1 cellular context compared by ENCODE assay signal in genomic region chr10:22003111-22003963, GRCh38.
TF ChIP-seq lines count a peak whose summit lies in the region.

Gene DNAJC1, minus strand, starts transcription at chr10:22003730. Its CDS starts 296 bp downstream, at chr10:22003434.

TF ChIP-seq in K562, 482 proteins besides CTCF, POLR2A, EP300 and RAD21 (continued from another document and continues in another):
- TF ChIP-seq MGA (IDR thresholded peaks at IDR 0.05) (no peak), E2F6 (IDR thresholded peaks at IDR 0.05; ENCODE audit: borderline replicate concordance in 1 of 2, extremely low read depth in 1 of 2, insufficient read depth in 1 of 2, insufficient read length in 1 of 2, low read depth in 1 of 2, low read length in 1 of 2, poor library complexity in 1 of 2, severe bottlenecking in 1 of 2) (peak; percentile 68 to 89), ZNF263 (CRISPR knock-in tag; IDR thresholded peaks at IDR 0.05; ENCODE audit: borderline replicate concordance) (no peak), MYNN (IDR thresholded peaks at IDR 0.05) (peak; percentile 56; the same call in 1 of the 2 replicates), MYNN (CRISPR knock-in tag; IDR thresholded peaks at IDR 0.05) (no peak), ZNF197 (CRISPR knock-in tag; IDR thresholded peaks at IDR 0.05; ENCODE audit: low read depth) (no peak), HMGXB4 (CRISPR knock-in tag; IDR thresholded peaks at IDR 0.05) (peak; percentile 86; the same call in 1 of the 2 replicates), TBL1XR1 (IDR thresholded peaks at IDR 0.05; ENCODE audit: low read length in 2 of 2) (no peak), EGR1 (conservative IDR thresholded peaks at IDR 0.05) (peak; percentile 52; the same call in 1 of the 2 replicates), ZNF140 (CRISPR knock-in tag; IDR thresholded peaks at IDR 0.05) (no peak), ERF (CRISPR knock-in tag; IDR thresholded peaks at IDR 0.05) (no peak), EWSR1 (IDR thresholded peaks at IDR 0.05; ENCODE audit: borderline replicate concordance, low read depth, partially characterized antibody) (no peak), U2AF2 (optimal IDR thresholded peaks at IDR 0.05; ENCODE audit: low read depth, low read length) (no peak), ZNF408 (CRISPR knock-in tag; IDR thresholded peaks at IDR 0.05; ENCODE audit: low read depth) (no peak), RBM34 (IDR thresholded peaks at IDR 0.05; ENCODE audit: borderline replicate concordance, insufficient read depth, low read length) (no peak), PHF8 (IDR thresholded peaks at IDR 0.05; ENCODE audit: borderline replicate concordance, low read length) (peak; percentile 85; the same call in 1 of the 2 replicates), ZNF3 (CRISPR knock-in tag; IDR thresholded peaks at IDR 0.05) (no peak), GABPB2 (CRISPR knock-in tag; conservative IDR thresholded peaks at IDR 0.05) (no peak), TCF7 (IDR thresholded peaks at IDR 0.05; ENCODE audit: borderline replicate concordance) (no peak), ZNF354B (CRISPR knock-in tag; IDR thresholded peaks at IDR 0.05) (no peak), TEAD1 (CRISPR knock-in tag; IDR thresholded peaks at IDR 0.05) (0 out of 4 replicates have a peak, but pooled peaks of 1 of the 2 experiments have one; percentile 49), KLF10 (CRISPR knock-in tag; IDR thresholded peaks at IDR 0.05) (no peak), SMARCA4 (IDR thresholded peaks at IDR 0.05) (0 out of 2 replicates have a peak, but pooled peaks have one; percentile 43), RBM22 (IDR thresholded peaks at IDR 0.05; ENCODE audit: low read depth, low read length, poor library complexity, severe bottlenecking) (peak; percentile 88), GATAD2A (IDR thresholded peaks at IDR 0.05) (no peak), RAD51 (IDR thresholded peaks at IDR 0.05; ENCODE audit: borderline replicate concordance, low read depth) (peak; percentile 48; the same call in 1 of the 2 replicates), SMARCE1 (IDR thresholded peaks at IDR 0.05) (peak; percentile 53), HNRNPL (IDR thresholded peaks at IDR 0.05; ENCODE audit: low read depth, low read length) (peak; percentile 88), FOXP1 (CRISPR knock-in tag; IDR thresholded peaks at IDR 0.05) (peak; percentile 92), PURB (CRISPR knock-in tag; IDR thresholded peaks at IDR 0.05; ENCODE audit: low read depth) (no peak), ZNF224 (CRISPR knock-in tag; IDR thresholded peaks at IDR 0.05) (no peak)
- TF ChIP-seq, protein P1, sequence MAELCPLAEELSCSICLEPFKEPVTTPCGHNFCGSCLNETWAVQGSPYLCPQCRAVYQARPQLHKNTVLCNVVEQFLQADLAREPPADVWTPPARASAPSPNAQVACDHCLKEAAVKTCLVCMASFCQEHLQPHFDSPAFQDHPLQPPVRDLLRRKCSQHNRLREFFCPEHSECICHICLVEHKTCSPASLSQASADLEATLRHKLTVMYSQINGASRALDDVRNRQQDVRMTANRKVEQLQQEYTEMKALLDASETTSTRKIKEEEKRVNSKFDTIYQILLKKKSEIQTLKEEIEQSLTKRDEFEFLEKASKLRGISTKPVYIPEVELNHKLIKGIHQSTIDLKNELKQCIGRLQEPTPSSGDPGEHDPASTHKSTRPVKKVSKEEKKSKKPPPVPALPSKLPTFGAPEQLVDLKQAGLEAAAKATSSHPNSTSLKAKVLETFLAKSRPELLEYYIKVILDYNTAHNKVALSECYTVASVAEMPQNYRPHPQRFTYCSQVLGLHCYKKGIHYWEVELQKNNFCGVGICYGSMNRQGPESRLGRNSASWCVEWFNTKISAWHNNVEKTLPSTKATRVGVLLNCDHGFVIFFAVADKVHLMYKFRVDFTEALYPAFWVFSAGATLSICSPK (IDR thresholded peaks at IDR 0.05; ENCODE audit: borderline replicate concordance), result no peak
- TF ChIP-seq, protein P2, sequence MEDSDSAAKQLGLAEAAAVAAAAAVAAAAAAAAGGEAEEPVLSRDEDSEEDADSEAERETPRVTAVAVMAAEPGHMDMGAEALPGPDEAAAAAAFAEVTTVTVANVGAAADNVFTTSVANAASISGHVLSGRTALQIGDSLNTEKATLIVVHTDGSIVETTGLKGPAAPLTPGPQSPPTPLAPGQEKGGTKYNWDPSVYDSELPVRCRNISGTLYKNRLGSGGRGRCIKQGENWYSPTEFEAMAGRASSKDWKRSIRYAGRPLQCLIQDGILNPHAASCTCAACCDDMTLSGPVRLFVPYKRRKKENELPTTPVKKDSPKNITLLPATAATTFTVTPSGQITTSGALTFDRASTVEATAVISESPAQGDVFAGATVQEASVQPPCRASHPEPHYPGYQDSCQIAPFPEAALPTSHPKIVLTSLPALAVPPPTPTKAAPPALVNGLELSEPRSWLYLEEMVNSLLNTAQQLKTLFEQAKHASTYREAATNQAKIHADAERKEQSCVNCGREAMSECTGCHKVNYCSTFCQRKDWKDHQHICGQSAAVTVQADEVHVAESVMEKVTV (CRISPR knock-in tag; IDR thresholded peaks at IDR 0.05), result no peak
- TF ChIP-seq, protein P3, sequence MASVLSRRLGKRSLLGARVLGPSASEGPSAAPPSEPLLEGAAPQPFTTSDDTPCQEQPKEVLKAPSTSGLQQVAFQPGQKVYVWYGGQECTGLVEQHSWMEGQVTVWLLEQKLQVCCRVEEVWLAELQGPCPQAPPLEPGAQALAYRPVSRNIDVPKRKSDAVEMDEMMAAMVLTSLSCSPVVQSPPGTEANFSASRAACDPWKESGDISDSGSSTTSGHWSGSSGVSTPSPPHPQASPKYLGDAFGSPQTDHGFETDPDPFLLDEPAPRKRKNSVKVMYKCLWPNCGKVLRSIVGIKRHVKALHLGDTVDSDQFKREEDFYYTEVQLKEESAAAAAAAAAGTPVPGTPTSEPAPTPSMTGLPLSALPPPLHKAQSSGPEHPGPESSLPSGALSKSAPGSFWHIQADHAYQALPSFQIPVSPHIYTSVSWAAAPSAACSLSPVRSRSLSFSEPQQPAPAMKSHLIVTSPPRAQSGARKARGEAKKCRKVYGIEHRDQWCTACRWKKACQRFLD (CRISPR knock-in tag; IDR thresholded peaks at IDR 0.05), result no peak
- TF ChIP-seq, protein P4, sequence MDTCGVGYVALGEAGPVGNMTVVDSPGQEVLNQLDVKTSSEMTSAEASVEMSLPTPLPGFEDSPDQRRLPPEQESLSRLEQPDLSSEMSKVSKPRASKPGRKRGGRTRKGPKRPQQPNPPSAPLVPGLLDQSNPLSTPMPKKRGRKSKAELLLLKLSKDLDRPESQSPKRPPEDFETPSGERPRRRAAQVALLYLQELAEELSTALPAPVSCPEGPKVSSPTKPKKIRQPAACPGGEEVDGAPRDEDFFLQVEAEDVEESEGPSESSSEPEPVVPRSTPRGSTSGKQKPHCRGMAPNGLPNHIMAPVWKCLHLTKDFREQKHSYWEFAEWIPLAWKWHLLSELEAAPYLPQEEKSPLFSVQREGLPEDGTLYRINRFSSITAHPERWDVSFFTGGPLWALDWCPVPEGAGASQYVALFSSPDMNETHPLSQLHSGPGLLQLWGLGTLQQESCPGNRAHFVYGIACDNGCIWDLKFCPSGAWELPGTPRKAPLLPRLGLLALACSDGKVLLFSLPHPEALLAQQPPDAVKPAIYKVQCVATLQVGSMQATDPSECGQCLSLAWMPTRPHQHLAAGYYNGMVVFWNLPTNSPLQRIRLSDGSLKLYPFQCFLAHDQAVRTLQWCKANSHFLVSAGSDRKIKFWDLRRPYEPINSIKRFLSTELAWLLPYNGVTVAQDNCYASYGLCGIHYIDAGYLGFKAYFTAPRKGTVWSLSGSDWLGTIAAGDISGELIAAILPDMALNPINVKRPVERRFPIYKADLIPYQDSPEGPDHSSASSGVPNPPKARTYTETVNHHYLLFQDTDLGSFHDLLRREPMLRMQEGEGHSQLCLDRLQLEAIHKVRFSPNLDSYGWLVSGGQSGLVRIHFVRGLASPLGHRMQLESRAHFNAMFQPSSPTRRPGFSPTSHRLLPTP (IDR thresholded peaks at IDR 0.05; ENCODE audit: borderline replicate concordance, extremely low read depth, insufficient read length), result no peak
